ENCODE assay signal across 8 cellular contexts in genomic region chr18:44731866-44732555, GRCh38. TPM values are rescaled to one million over a fixed set of nuclear protein-coding genes. Genes with fewer than 3 reads are reported as not detected.
DNase-seq lines count a peak whose midpoint lies in the region; ATAC-seq and TF ChIP-seq lines count a peak whose summit lies in the region.

No MANE protein-coding gene starts in this region.

- no peak for TF ChIP-seq CTCF in GM13976 (IDR thresholded peaks at IDR 0.05; ENCODE audit: borderline replicate concordance, control extremely low read depth, extremely low read depth, insufficient read depth, missing control alignments)

- DNase-seq in GM13976 (ENCODE audit: low spot score): peak; percentile 42
- peak; percentile 88 for DNase-seq in NCI-H1048 (lab: John Stamatoyannopoulos, UW)
- DNase-seq in immature natural killer cell: no peak
- DNase-seq in 8988T: no peak
- no peak for DNase-seq in GM19238 (ENCODE audit: insufficient read length, low spot score)
- no peak for DNase-seq in activated T-cell treated with anti-CD3 and anti-CD28 coated beads for 4 hours
- no peak for DNase-seq in NCI-H2227 (lab: John Stamatoyannopoulos, UW; ENCODE audit: unreplicated experiment)

- H3K27me3 Mint-ChIP-seq in immature natural killer cell (ENCODE audit: low read depth in 3 of 3): peaks cover 3 to 11% (median 6%) of the 10 kb centered on the region in 3 donors

- H3K36me3 Mint-ChIP-seq in immature natural killer cell: peaks cover 0 to 5% (median 3%) of the 10 kb centered on the region in 3 donors

- in situ Hi-C loops in GM13976 (cut with MboI; ENCODE audit: low sequenced_read_pairs, unreplicated experiment): no loop called here

- peak; percentile 43 for ATAC-seq in GM21717 (IDR thresholded peaks at IDR 0.05; ENCODE audit: unreplicated experiment)

- H3K4me3 Mint-ChIP-seq in immature natural killer cell: peak overlapping the region in 3 of 5 donors; percentile 17 to 53 (median 48)

- no peaks in the 10 kb centered on the region for H3K9me3 Mint-ChIP-seq in immature natural killer cell

- peaks cover 74 to 79% of the 10 kb centered on the region in 2 donors for H3K4me1 Mint-ChIP-seq in immature natural killer cell

- peak overlapping the region in 4 of 6 donors; percentile 53 to 86 (median 78) for H3K27ac Mint-ChIP-seq in immature natural killer cell

RNA-seq across cellular contexts. Expression of gene SETBP1, which starts 51.3 kb away (rescaled TPM):
- 1 to 10 TPM in 2 of 3 donors, not detected in 1; 1.2 to 4.3 TPM for polyA plus RNA-seq in immature natural killer cell

Comparison
In these comparisons a context has a peak if more than half of its experiments do, and no peak if none do; other contexts are left out.
1. DNase-seq: peak in GM13976 (single experiment) and NCI-H1048 (single experiment); none in immature natural killer cell (0 of 3), 8988T (single experiment), GM19238 (single experiment), activated T-cell treated with anti-CD3 and anti-CD28 coated beads for 4 hours (single experiment) and NCI-H2227 (single experiment).